In the genomic region with DNA sequence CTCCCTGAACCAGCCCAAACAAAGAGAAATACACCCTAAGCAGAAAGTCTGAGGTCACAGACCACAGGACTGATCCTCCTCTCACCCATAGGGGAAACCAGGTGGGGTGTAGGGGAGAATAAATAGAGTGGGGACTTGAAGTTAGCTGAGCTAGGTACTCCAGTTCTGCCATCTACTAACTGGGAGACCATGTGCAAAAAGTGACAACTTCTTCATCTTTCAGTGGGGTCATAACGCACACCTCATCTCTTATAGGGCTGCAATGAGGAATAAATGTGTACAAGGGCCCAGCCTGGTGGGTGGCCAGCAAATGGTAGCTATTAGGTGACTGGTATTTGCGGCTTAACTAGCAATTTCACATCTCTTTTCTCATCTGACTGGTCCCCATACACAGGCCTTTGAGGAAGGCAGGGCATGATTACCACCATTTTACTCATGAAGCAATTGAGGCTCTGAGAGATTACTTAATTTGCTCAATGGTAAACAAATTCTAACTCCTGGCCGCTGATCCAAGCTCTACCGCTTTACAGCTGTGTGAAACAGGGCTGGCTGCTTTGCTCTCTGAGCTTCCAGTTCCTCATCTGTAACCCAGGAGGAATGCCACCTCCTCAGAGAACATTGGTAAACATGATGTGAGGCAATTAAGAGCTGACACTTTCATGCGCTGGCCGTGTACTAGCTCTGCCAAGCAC, we compare ENCODE assay signal across 9 cellular contexts. TPM values are rescaled to one million over a fixed set of nuclear protein-coding genes. Genes with fewer than 3 reads are reported as not detected.
DNase-seq lines count a peak whose midpoint lies in the region; ATAC-seq and TF ChIP-seq lines count a peak whose summit lies in the region.
"Had no signal": no experiment of that assay in that cellular context is flagged by ENCODE, and none has a peak within 500 bp of the region (broad histone marks: within the 10 kb centered on the region; RNA-seq: fewer than 3 reads in every experiment).

No MANE protein-coding gene starts in this region.

- no peak overlapping the region for H4K91ac ChIP-seq in mesenchymal stem cell (ENCODE audit: low read length)

- H3K4me3 ChIP-seq in GM08714 (ENCODE audit: low read length) (peak overlapping the region; percentile 3; the same call in 1 of the 2 replicates), adrenal gland (no peak overlapping the region), mesenchymal stem cell (ENCODE audit: insufficient read depth in 1 of 2, low read depth in 1 of 2, low read length in 2 of 2) (peak overlapping the region in 1 of 2 experiments; percentile 43)
- H3K4me3 ChIP-seq: K562 had no signal

- H3K9me3 ChIP-seq in adrenal gland (replicated peaks in 1 of 3) (no peaks in the 10 kb centered on the region), mesenchymal stem cell (ENCODE audit: control insufficient read depth, low read length) (no peaks in the 10 kb centered on the region)

- H3K27me3 ChIP-seq in adrenal gland = no peaks in the 10 kb centered on the region
- no peaks in the 10 kb centered on the region for H3K27me3 ChIP-seq in mesenchymal stem cell (ENCODE audit: control insufficient read depth in 1 of 2, insufficient read depth in 1 of 2, low read length in 2 of 2)

- intact Hi-C loops in adrenal gland (cut with DNase I) = no loop called here

- no peak overlapping the region for H3K18ac ChIP-seq in mesenchymal stem cell (ENCODE audit: low read depth in 1 of 2, low read length in 2 of 2)

- H3K36me3 ChIP-seq in adrenal gland (replicated peaks in 1 of 2) = no peaks in the 10 kb centered on the region
- H3K36me3 ChIP-seq in mesenchymal stem cell (ENCODE audit: control insufficient read depth in 1 of 2, insufficient read depth in 2 of 2, low read depth in 1 of 2, low read length in 2 of 2) = no peaks in the 10 kb centered on the region

- H2BK5ac ChIP-seq in mesenchymal stem cell (ENCODE audit: low read depth, low read length, poor library complexity, severe bottlenecking) = peak overlapping the region; percentile 8

- H3K4ac ChIP-seq in mesenchymal stem cell (ENCODE audit: low read depth in 1 of 2, low read length in 2 of 2) = no peak overlapping the region

- no peak overlapping the region for H4K8ac ChIP-seq in mesenchymal stem cell (ENCODE audit: low read length)

- H3K27ac ChIP-seq in adrenal gland (peak overlapping the region in 4 of 5 donors; percentile 14 to 87 (median 63)), mesenchymal stem cell (ENCODE audit: low read length, poor library complexity, severe bottlenecking) (peak overlapping the region; percentile 14)

- DNase-seq in adrenal gland = peak in 1 of 7 donors; percentile 58
- peak; percentile 89 for DNase-seq in mesenchymal stem cell
- DNase-seq in DMS79 treated with DMSO at 0.1 percent for 48 hours (lab: John Stamatoyannopoulos, UW) = no peak
- no peak for DNase-seq in NCI-H2227 treated with DMSO at 0.1 percent for 48 hours (lab: John Stamatoyannopoulos, UW)

- no peak overlapping the region for H3K4me2 ChIP-seq in mesenchymal stem cell (ENCODE audit: low read length, poor library complexity, severe bottlenecking)

- H2BK15ac ChIP-seq in mesenchymal stem cell (ENCODE audit: low read depth, poor library complexity, severe bottlenecking) = no peak overlapping the region

- peaks cover 20% of the 10 kb centered on the region for H3K79me1 ChIP-seq in mesenchymal stem cell (replicated peaks; ENCODE audit: low read length, poor library complexity, severe bottlenecking)

- no peak for TF ChIP-seq CTCF in adrenal gland (IDR thresholded peaks at IDR 0.05)

- H2AK5ac ChIP-seq in mesenchymal stem cell (ENCODE audit: low read length, severe bottlenecking) = peak overlapping the region; percentile 53

- H2AFZ ChIP-seq in mesenchymal stem cell (ENCODE audit: low read depth, low read length) = no peak overlapping the region

- no peak overlapping the region for H2BK120ac ChIP-seq in mesenchymal stem cell (ENCODE audit: low read depth, low read length)

- no peak overlapping the region for H3K9ac ChIP-seq in mesenchymal stem cell (ENCODE audit: low read length)

- ATAC-seq in HG03442 (IDR thresholded peaks at IDR 0.05; ENCODE audit: unreplicated experiment) = peak; percentile 33
- ATAC-seq in HG02840 (IDR thresholded peaks at IDR 0.05; ENCODE audit: low FRiP score, unreplicated experiment) = no peak
- ATAC-seq in HG03457 (IDR thresholded peaks at IDR 0.05; ENCODE audit: unreplicated experiment) = no peak
- ATAC-seq: K562 had no signal

- H3K4me1 ChIP-seq in adrenal gland (replicated peaks in 1 of 2) (peaks cover 72 to 93% of the 10 kb centered on the region in 2 donors), mesenchymal stem cell (ENCODE audit: control insufficient read depth, insufficient read depth, low read depth, low read length) (peaks cover 61% of the 10 kb centered on the region)

- no peak overlapping the region for H2BK12ac ChIP-seq in mesenchymal stem cell (ENCODE audit: low read length in 2 of 2)

- 68 to 74% (median 71%) methylated on average over 6 of the region's 6 CpGs for WGBS in adrenal gland, 4 donors
- 68% methylated on average over 6 of the region's 6 CpGs for WGBS in mesenchymal stem cell

- no peak overlapping the region for H3K23ac ChIP-seq in mesenchymal stem cell (ENCODE audit: low read length in 2 of 2)

- no peak for TF ChIP-seq POLR2A in adrenal gland (IDR thresholded peaks at IDR 0.05)

- no peak overlapping the region for H3K14ac ChIP-seq in mesenchymal stem cell (ENCODE audit: low read length in 2 of 2)

RNA-seq across cellular contexts. Expression of a gene that starts 16.6 kb away (rescaled TPM):
- total RNA-seq in adrenal gland = 10 to 100 TPM; 22.0 to 55.0 (median 31.8) TPM
- polyA plus RNA-seq in adrenal gland = 10 to 100 TPM; 11.7 to 23.2 (median 14.2) TPM
- 15.7 TPM for polyA plus RNA-seq in mesenchymal stem cell (2013, experiment 1 of 2)
- 14.0 TPM for polyA plus RNA-seq in mesenchymal stem cell (2013, experiment 2 of 2)

RNA-seq across cellular contexts. Expression of a gene that starts 20.8 kb away (rescaled TPM):
- 10 to 100 TPM in 5 of 8 donors, 1 to 10 TPM in 3; 5.5 to 20.1 (median 13.8) TPM for total RNA-seq in adrenal gland
- 10 to 100 TPM in 2 of 3 donors, 1 to 10 TPM in 1; 2.4 to 18.3 (median 15.1) TPM for polyA plus RNA-seq in adrenal gland
- polyA plus RNA-seq in mesenchymal stem cell (2013, experiment 1 of 2) = 9.7 TPM
- polyA plus RNA-seq in mesenchymal stem cell (2013, experiment 2 of 2) = 8.7 TPM

RNA-seq across cellular contexts. Expression of a gene that starts 43.5 kb away (rescaled TPM):
- 1 to 10 TPM in 6 of 8 donors, under 1 TPM in 2; 0.85 to 8.1 (median 1.9) TPM for total RNA-seq in adrenal gland
- 1 to 10 TPM in 1 of 3 donors, under 1 TPM in 2; 0.44 to 1.6 (median 0.56) TPM for polyA plus RNA-seq in adrenal gland
- not detected for polyA plus RNA-seq in mesenchymal stem cell (2013, experiment 1 of 2)
- polyA plus RNA-seq in mesenchymal stem cell (2013, experiment 2 of 2) = not detected
- total RNA-seq: K562 had no signal

RNA-seq across cellular contexts. Expression of a gene that starts 46.6 kb away (rescaled TPM):
- total RNA-seq in adrenal gland = 100 to 1,000 TPM in 6 of 8 donors, 10 to 100 TPM in 2; 38.0 to 212 (median 157) TPM
- polyA plus RNA-seq in adrenal gland = 10 to 100 TPM; 15.7 to 69.6 (median 24.1) TPM
- 106 TPM for polyA plus RNA-seq in mesenchymal stem cell (2013, experiment 1 of 2)
- 105 TPM for polyA plus RNA-seq in mesenchymal stem cell (2013, experiment 2 of 2)

RNA-seq across cellular contexts. Expression of a gene that starts 46.7 kb away (rescaled TPM):
- total RNA-seq in adrenal gland = 1 to 10 TPM in 7 of 8 donors, under 1 TPM in 1; 0.48 to 9.9 (median 2.8) TPM
- 1 to 10 TPM in 2 of 3 donors, under 1 TPM in 1; 0.75 to 5.3 (median 3.7) TPM for polyA plus RNA-seq in adrenal gland
- polyA plus RNA-seq in mesenchymal stem cell (2013, experiment 1 of 2) = 1.7 TPM
- polyA plus RNA-seq in mesenchymal stem cell (2013, experiment 2 of 2) = 1.8 TPM
